16 cellular contexts compared by ENCODE assay signal in the genomic region with DNA sequence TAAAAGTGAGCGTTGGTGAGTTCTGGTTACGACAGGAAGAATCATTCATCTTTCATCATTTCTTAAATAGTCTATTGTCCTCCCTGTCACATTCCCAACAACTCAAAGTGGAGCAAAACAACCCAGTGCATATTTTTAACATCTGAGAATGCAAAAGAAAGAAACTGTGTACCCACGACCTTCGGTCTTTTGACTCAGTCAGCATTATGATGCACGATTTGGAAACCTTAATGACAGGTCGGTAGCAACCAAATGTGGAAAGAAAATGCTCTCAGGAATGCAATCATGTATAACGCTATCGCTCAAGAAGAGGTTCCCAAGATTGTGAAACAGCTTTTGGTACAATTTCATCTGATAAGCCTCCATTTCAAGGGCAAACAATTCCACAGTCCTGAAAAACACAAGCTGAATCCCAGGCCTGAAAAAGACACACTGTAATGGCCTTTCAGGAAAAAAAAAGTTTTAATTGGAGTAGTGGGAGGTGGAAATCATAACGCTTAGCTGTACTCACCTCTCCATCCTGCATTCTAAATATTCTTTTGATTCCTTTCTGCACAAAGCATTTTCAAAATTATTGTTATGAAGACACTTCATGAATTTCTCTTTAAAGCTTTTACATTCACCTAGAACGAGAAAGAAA. TPM values are rescaled to one million over a fixed set of nuclear protein-coding genes. Genes with fewer than 3 reads are reported as not detected.
DNase-seq lines count a peak whose midpoint lies in the region; ATAC-seq and TF ChIP-seq lines count a peak whose summit lies in the region.
"Had no signal": no experiment of that assay in that cellular context is flagged by ENCODE, and none has a peak within 500 bp of the region (broad histone marks: within the 10 kb centered on the region; RNA-seq: fewer than 3 reads in every experiment).

No MANE protein-coding gene starts in this region.

- H3K27me3 Mint-ChIP-seq in T-helper 2 cell treated with Interferon-gamma antibody and Interleukin-4, amounts not matched to agents 5 μg/mL and 100 μg/mL, for 36 hours (ENCODE audit: low read depth): no peaks in the 10 kb centered on the region
- no peaks in the 10 kb centered on the region for H3K27me3 Mint-ChIP-seq in central memory CD8-positive, alpha-beta T cell
- H3K27me3 Mint-ChIP-seq: memory B cell had no signal

- H3K36me3 Mint-ChIP-seq in T-helper 2 cell treated with Interferon-gamma antibody and Interleukin-4, amounts not matched to agents 5 μg/mL and 100 μg/mL, for 36 hours (ENCODE audit: low read depth): peaks cover 26% of the 10 kb centered on the region
- H3K36me3 Mint-ChIP-seq in central memory CD8-positive, alpha-beta T cell (ENCODE audit: insufficient read depth): peaks cover 49% of the 10 kb centered on the region

- no peak for ATAC-seq in PC-3
- ATAC-seq in central memory CD8-positive, alpha-beta T cell (replicated peaks; ENCODE audit: extremely low read depth, poor library complexity, severe bottlenecking): no peak
- no peak for ATAC-seq in GM18867 (IDR thresholded peaks at IDR 0.05; ENCODE audit: unreplicated experiment)

- peak overlapping the region; percentile 59 for H3K4me3 Mint-ChIP-seq in T-helper 2 cell treated with Interferon-gamma antibody and Interleukin-4, amounts not matched to agents 5 μg/mL and 100 μg/mL, for 36 hours
- H3K4me3 Mint-ChIP-seq in central memory CD8-positive, alpha-beta T cell: peak overlapping the region; percentile 64

- intact Hi-C loops in PC-3 (cut with micrococcal nuclease) (no loop called here), ovary (cut with DNase I) (no loop called here)

- H3K4me1 Mint-ChIP-seq in T-helper 2 cell treated with Interferon-gamma antibody and Interleukin-4, amounts not matched to agents 5 μg/mL and 100 μg/mL, for 36 hours (ENCODE audit: low read depth): peaks cover 8% of the 10 kb centered on the region
- H3K4me1 Mint-ChIP-seq in central memory CD8-positive, alpha-beta T cell: peaks cover 22% of the 10 kb centered on the region

- TF ChIP-seq CTCF in PC-3 (conservative IDR thresholded peaks at IDR 0.05; ENCODE audit: low read depth, low read length) (no peak), parathyroid adenoma (IDR thresholded peaks at IDR 0.05) (no peak), ovary (IDR thresholded peaks at IDR 0.05) (no peak)

- H2AFZ ChIP-seq in PC-3 (ENCODE audit: low read length) (no peak overlapping the region), parathyroid adenoma (no peak overlapping the region)

- no peaks in the 10 kb centered on the region for H3K9me2 ChIP-seq in PC-3 (replicated peaks; ENCODE audit: low read length)

- H3K9me3 ChIP-seq in PC-3 (ENCODE audit: low read length) (no peaks in the 10 kb centered on the region), parathyroid adenoma (ENCODE audit: control insufficient read depth, low read length) (no peaks in the 10 kb centered on the region), ovary (no peaks in the 10 kb centered on the region)
- H3K9me3 ChIP-seq: right atrium auricular region, suprapubic skin had no signal

- no peaks in the 10 kb centered on the region for H3F3A ChIP-seq in PC-3 (ENCODE audit: low read length, unreplicated experiment)

- H3K9me3 Mint-ChIP-seq in T-helper 2 cell treated with Interferon-gamma antibody and Interleukin-4, amounts not matched to agents 5 μg/mL and 100 μg/mL, for 36 hours: no peaks in the 10 kb centered on the region
- H3K9me3 Mint-ChIP-seq in central memory CD8-positive, alpha-beta T cell: no peaks in the 10 kb centered on the region
- H3K9me3 Mint-ChIP-seq: memory B cell had no signal

- CTCF ChIA-PET in PC-3 (lab: Charles Lee): interaction anchor here (0.6 kb wide), 1 partner anchor 13 kb away, joined by 3 read pairs; no protein-coding TSS in a partner anchor

- H3K36me3 ChIP-seq in PC-3 (ENCODE audit: low read depth, low read length): peaks cover 37% of the 10 kb centered on the region
- no peaks in the 10 kb centered on the region for H3K36me3 ChIP-seq in parathyroid adenoma (ENCODE audit: control insufficient read depth, insufficient read depth, low read length)
- H3K36me3 ChIP-seq in ovary: no peaks in the 10 kb centered on the region

- TF ChIP-seq POLR2A in ovary (IDR thresholded peaks at IDR 0.05): no peak

- H3K27ac Mint-ChIP-seq in T-helper 2 cell treated with Interferon-gamma antibody and Interleukin-4, amounts not matched to agents 5 μg/mL and 100 μg/mL, for 36 hours: no peak overlapping the region
- no peak overlapping the region for H3K27ac Mint-ChIP-seq in central memory CD8-positive, alpha-beta T cell (ENCODE audit: low read depth)
- H3K27ac Mint-ChIP-seq: memory B cell had no signal

- no peak overlapping the region for H3K9ac ChIP-seq in PC-3 (ENCODE audit: low read length)
- peak overlapping the region; percentile 48 for H3K9ac ChIP-seq in parathyroid adenoma

- no peak overlapping the region for H3K4me3 ChIP-seq in PC-3 (ENCODE audit: low read length)
- H3K4me3 ChIP-seq in parathyroid adenoma (ENCODE audit: low read depth, low read length): peak overlapping the region; percentile 44
- no peak overlapping the region for H3K4me3 ChIP-seq in ovary
- H3K4me3 ChIP-seq: right atrium auricular region had no signal

- no peak for DNase-seq in T-helper 2 cell treated with Interferon-gamma antibody and Interleukin-4, amounts not matched to agents 5 μg/mL and 100 μg/mL, for 36 hours (ENCODE audit: low spot score)
- no peak for DNase-seq in T-helper 2 cell
- no peak for DNase-seq in PC-3
- DNase-seq in central memory CD8-positive, alpha-beta T cell (ENCODE audit: low spot score in 2 of 2): no peak
- no peak for DNase-seq in NCI-H1436 (lab: John Stamatoyannopoulos, UW)
- no peak for DNase-seq in ovary
- DNase-seq: DMS53, HCEC 1CT, NCI-H187 treated with DMSO at 0.1 percent for 48 hours had no signal

- H3K4me2 ChIP-seq in PC-3 (ENCODE audit: low read length) (peak overlapping the region; percentile 6; the same call in 1 of the 2 replicates), parathyroid adenoma (ENCODE audit: low read length) (peak overlapping the region; percentile 74)

- H3K27ac ChIP-seq in PC-3 (ENCODE audit: low read length) (no peak overlapping the region), parathyroid adenoma (peak overlapping the region; percentile 99), ovary (no peak overlapping the region)
- H3K27ac ChIP-seq: right atrium auricular region, suprapubic skin had no signal

- BruUV-seq in PC-3 (replicated peaks; lab: Mats Ljungman, UMichigan): no TSS peak

- no peak for TF ChIP-seq EP300 in ovary (IDR thresholded peaks at IDR 0.05)

- peaks cover 24% of the 10 kb centered on the region for H4K20me1 ChIP-seq in PC-3 (ENCODE audit: low read length)

- 50 to 61% (median 52%) methylated on average over 10 of the region's 10 CpGs for WGBS in ovary, 3 donors

- POLR2A ChIA-PET in PC-3 (lab: Charles Lee; ENCODE audit: unreplicated experiment): no interaction called here

- H3K79me2 ChIP-seq in PC-3 (ENCODE audit: low read length) (peaks cover 45% of the 10 kb centered on the region), parathyroid adenoma (peaks cover 11% of the 10 kb centered on the region)

- H3K27me3 ChIP-seq in PC-3 (ENCODE audit: low read length) (no peaks in the 10 kb centered on the region), parathyroid adenoma (ENCODE audit: control insufficient read depth, insufficient read depth, low read length) (no peaks in the 10 kb centered on the region), ovary (no peaks in the 10 kb centered on the region)
- H3K27me3 ChIP-seq: right atrium auricular region, suprapubic skin had no signal

- H3K4me1 ChIP-seq in PC-3 (ENCODE audit: insufficient read depth, low read length) (0 out of 2 replicates have a peak, but pooled peaks cover 4% of the 10 kb centered on the region), parathyroid adenoma (peaks cover 40% of the 10 kb centered on the region), ovary (ENCODE audit: insufficient read depth) (peaks cover 19% of the 10 kb centered on the region)

RNA-seq across cellular contexts. Expression of a gene that starts 2.6 kb away (rescaled TPM):
- 11.6 and 12.4 TPM in 2 replicates for total RNA-seq in PC-3 (2014; rRNA removed)
- 10 to 100 TPM in 6 of 7 donors, 1 to 10 TPM in 1; 9.0 to 15.2 (median 10.5) TPM for total RNA-seq in ovary
- polyA plus RNA-seq in ovary: 1 to 10 TPM; 6.7 to 6.8 TPM

RNA-seq across cellular contexts. Expression of a gene that starts 10.2 kb away (rescaled TPM):
- not detected in 2 replicates for total RNA-seq in PC-3 (2014; rRNA removed)
- total RNA-seq in ovary: 1 to 10 TPM in 6 of 7 donors, not detected in 1; 1.3 to 5.2 (median 2.8) TPM
- polyA plus RNA-seq in ovary: under 1 TPM in 1 of 2 donors, not detected in 1; 0.64 TPM
- total RNA-seq: activated CD8-positive, alpha-beta memory T cell treated with anti-CD3 and anti-CD28 coated beads for 36 hours; bronchial epithelial cell; right atrium auricular region had no signal

RNA-seq across cellular contexts. Expression of a gene that starts 18.3 kb away (rescaled TPM):
- total RNA-seq in PC-3 (2014; rRNA removed) (31.2 and 36.4 TPM in 2 replicates), ovary (10 to 100 TPM in 1 of 7 donors, 1 to 10 TPM in 5, under 1 TPM in 1; 0.96 to 16.4 (median 3.6) TPM)
- 1 to 10 TPM in 1 of 2 donors, under 1 TPM in 1; 0.52 to 3.5 TPM for polyA plus RNA-seq in ovary
